In the genomic region with DNA sequence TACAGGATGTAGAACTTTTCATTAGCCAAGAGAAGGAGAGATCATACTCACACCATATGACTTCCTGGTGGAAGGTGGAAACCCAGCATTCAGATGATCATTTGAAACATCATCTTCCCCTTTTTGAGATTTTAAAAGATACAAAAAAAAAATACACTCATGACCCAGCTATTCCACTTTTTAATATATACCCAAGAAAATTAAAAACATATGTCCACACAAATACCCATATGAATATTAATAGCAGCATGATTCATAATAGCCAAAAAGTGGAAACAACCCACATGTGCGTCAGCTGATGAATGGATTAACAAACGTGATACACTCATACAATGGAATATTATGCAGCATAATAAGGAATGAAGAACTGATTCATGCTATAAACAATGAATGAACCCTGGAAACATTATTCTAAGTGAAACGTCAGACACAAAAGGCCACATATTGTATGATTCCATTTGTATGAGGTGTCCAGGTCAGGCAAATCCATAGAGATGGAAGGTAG, we compare ENCODE assay signal across 10 cellular contexts.
A peak's percentile ranks its signal among the peaks of the same experiment; 100 is the strongest.
DNase-seq lines count a peak whose midpoint lies in the region; ATAC-seq, FAIRE-seq and TF ChIP-seq lines count a peak whose summit lies in the region.
"Had no signal": no experiment of that assay in that cellular context is flagged by ENCODE, and none has a peak within 500 bp of the region (broad histone marks: within the 10 kb centered on the region; RNA-seq: fewer than 3 reads in every experiment).

No MANE protein-coding gene starts in this region.

- DNase-seq in IMR-90: peak; percentile 98
- DNase-seq in bronchial epithelial cell (ENCODE audit: low read depth): peak; percentile 99
- DNase-seq in lung microvascular endothelial cell (ENCODE audit: low read depth in 2 of 2): peak; percentile 57 to 86
- DNase-seq in NCI-H1694 (lab: John Stamatoyannopoulos, UW): no peak
- DNase-seq in GM19239 (ENCODE audit: insufficient read length, low spot score): no peak
- no peak for DNase-seq in H54 (ENCODE audit: insufficient read length, low spot score)
- no peak for DNase-seq in SHP77 treated with DMSO at 0.1 percent for 48 hours (lab: John Stamatoyannopoulos, UW)
- DNase-seq: NCI-H1694 treated with DMSO at 0.1 percent for 48 hours had no signal

- TF ChIP-seq RAD21 in IMR-90 (IDR thresholded peaks at IDR 0.05; ENCODE audit: low read length): 0 out of 2 replicates have a peak, but pooled peaks have one; percentile 3

- peak overlapping the region; percentile 67; the same call in 1 of the 2 replicates for H2BK120ac ChIP-seq in IMR-90 (ENCODE audit: low read depth, low read length)

- no peak overlapping the region for H3K56ac ChIP-seq in IMR-90 (ENCODE audit: extremely low read depth, insufficient read depth, low read length)

- dilution Hi-C loops in IMR-90 (cut with HindIII; ENCODE audit: low sequenced_read_pairs, unreplicated experiment): no loop called here

- intact Hi-C loops in IMR-90 (cut with micrococcal nuclease): no loop called here

- no peaks in the 10 kb centered on the region for H4K20me1 ChIP-seq in IMR-90 (ENCODE audit: insufficient read depth, low read length)

- H3K14ac ChIP-seq in IMR-90 (replicated peaks; ENCODE audit: low read depth, low read length): no peak overlapping the region; the same call in 1 of the 2 replicates

- no peak overlapping the region for H3K4me2 ChIP-seq in IMR-90 (ENCODE audit: low read depth, low read length)

- no peaks in the 10 kb centered on the region for H3K79me2 ChIP-seq in ACC112 (ENCODE audit: control insufficient read depth, insufficient read depth, low read length, unreplicated experiment)

- H3K4ac ChIP-seq in IMR-90 (ENCODE audit: low read depth, low read length): peak overlapping the region; percentile 37

- ATAC-seq in IMR-90 (ENCODE audit: low read depth): peak; percentile 63
- ATAC-seq: natural killer cell treated with Interleukin-12 subunit alpha and Interleukin-12 subunit beta and Interleukin-15 and Interleukin-18, amount 100 ng/mL, for 72 hours had no signal

- no peak overlapping the region for H2AK9ac ChIP-seq in IMR-90 (replicated peaks; ENCODE audit: low read depth, low read length, poor library complexity)

- peak overlapping the region; percentile 87; the same call in 1 of the 2 replicates for H2BK20ac ChIP-seq in IMR-90 (ENCODE audit: low read depth, low read length)

- in situ Hi-C loops in IMR-90 (cut with MboI; ENCODE audit: low sequenced_read_pairs): no loop called here

- peak overlapping the region; percentile 9; the same call in 1 of the 2 replicates for H4K5ac ChIP-seq in IMR-90 (ENCODE audit: low read depth, low read length)

- POLR2A ChIA-PET in IMR-90 (lab: Charles Lee; ENCODE audit: unreplicated experiment): no interaction called here

- H3K4me1 ChIP-seq in ACC112 (ENCODE audit: control insufficient read depth, insufficient read depth, low read length, unreplicated experiment) (peaks cover 22% of the 10 kb centered on the region), IMR-90 (ENCODE audit: control insufficient read depth, insufficient read depth, low read length) (peaks cover 10% of the 10 kb centered on the region)

- H3K9me1 ChIP-seq in IMR-90 (ENCODE audit: insufficient read depth, low read length): peaks cover 8% of the 10 kb centered on the region; the same call in 1 of the 2 replicates

- H4K8ac ChIP-seq in IMR-90 (ENCODE audit: low read depth in 2 of 2, low read length in 2 of 2): peak overlapping the region; percentile 59 to 71; a peak in 2 of 4 replicates

- H3K4me3 ChIP-seq in ACC112 (ENCODE audit: low read depth, low read length) (no peak overlapping the region), IMR-90 (ENCODE audit: insufficient read depth, low read depth, low read length) (no peak overlapping the region), bronchial epithelial cell (ENCODE audit: low read depth, low read length) (no peak overlapping the region)

- no peak overlapping the region for H4K91ac ChIP-seq in IMR-90 (ENCODE audit: insufficient read depth, low read depth, low read length)

- no peaks in the 10 kb centered on the region; a peak in 1 of 4 replicates for H3K79me1 ChIP-seq in IMR-90 (ENCODE audit: low read depth in 1 of 2, low read length in 2 of 2)

- H3K18ac ChIP-seq in IMR-90 (ENCODE audit: low read depth, low read length): peak overlapping the region; percentile 48; the same call in 1 of the 2 replicates

- CTCF ChIA-PET in IMR-90 (lab: Yijun Ruan, JAX): interaction anchor here (0.7 to 1.0 kb wide), 2 partner anchors 270 to 489 kb away, joined by 4 to 5 read pairs; no protein-coding TSS in a partner anchor

- no peaks in the 10 kb centered on the region for H3K9me3 ChIP-seq in IMR-90 (ENCODE audit: control insufficient read depth, insufficient read depth, low read length)

- no CpG with 5 or more reads among the region's 3 CpGs for WGBS in IMR-90 (ENCODE audit: extremely low coverage in 2 of 2, insufficient read length in 1 of 2), 2 experiments

- H3K36me3 ChIP-seq in ACC112 (ENCODE audit: insufficient read depth, low read length): no peaks in the 10 kb centered on the region
- H3K36me3 ChIP-seq in IMR-90 (ENCODE audit: control insufficient read depth, insufficient read depth, low read length): no peaks in the 10 kb centered on the region
- no peaks in the 10 kb centered on the region for H3K36me3 ChIP-seq in bronchial epithelial cell (ENCODE audit: control insufficient read depth, insufficient read depth, low read length)

- BruUV-seq in IMR-90 (replicated peaks; lab: Mats Ljungman, UMichigan): no TSS peak

- FAIRE-seq in bronchial epithelial cell (lab: Jason Lieb, UNC) (no peak), GM19239 (lab: Jason Lieb, UNC) (no peak), H54 (lab: Jason Lieb, UNC) (no peak)

- H2BK5ac ChIP-seq in IMR-90 (ENCODE audit: low read depth, low read length, poor library complexity, severe bottlenecking): peak overlapping the region; percentile 93

- H2AFZ ChIP-seq in ACC112 (ENCODE audit: low read length, unreplicated experiment): peak overlapping the region; percentile 19
- H2AFZ ChIP-seq in IMR-90 (replicated peaks; ENCODE audit: low read length, poor library complexity): no peak overlapping the region

- no peak overlapping the region for H3K23ac ChIP-seq in IMR-90 (ENCODE audit: low read depth, low read length)

- H3K27me3 ChIP-seq in ACC112 (ENCODE audit: insufficient read depth, low read length) (no peaks in the 10 kb centered on the region), IMR-90 (ENCODE audit: control insufficient read depth, insufficient read depth, low read length) (no peaks in the 10 kb centered on the region), bronchial epithelial cell (ENCODE audit: control insufficient read depth, insufficient read depth, low read length) (no peaks in the 10 kb centered on the region)

- 0 out of 3 replicates have a peak overlapping the region, but pooled peaks have one; percentile 76 for H2BK15ac ChIP-seq in IMR-90 (ENCODE audit: low read depth, low read length)

- peak overlapping the region; percentile 67; the same call in 1 of the 2 replicates for H2AK5ac ChIP-seq in IMR-90 (ENCODE audit: low read depth, low read length)

- TF ChIP-seq CTCF in IMR-90 (conservative IDR thresholded peaks at IDR 0.05; ENCODE audit: low read depth, low read length) (no peak), bronchial epithelial cell (IDR thresholded peaks at IDR 0.05; ENCODE audit: insufficient read depth, low read length, severe bottlenecking) (no peak)

- TF ChIP-seq POLR2A in IMR-90 (IDR thresholded peaks at IDR 0.05; ENCODE audit: low read depth, low read length): no peak; the same call in 1 of the 2 replicates
- TF ChIP-seq POLR2A in H54 (IDR thresholded peaks at IDR 0.05; ENCODE audit: low read depth, low read length): no peak

- H3K27ac ChIP-seq in ACC112 (ENCODE audit: low read depth, low read length) (peak overlapping the region; percentile 94), IMR-90 (ENCODE audit: insufficient read depth, low read length) (peak overlapping the region; percentile 46; the same call in 1 of the 2 replicates)

- H3K9ac ChIP-seq in IMR-90 (ENCODE audit: low read depth, low read length): no peak overlapping the region

TF ChIP-seq in IMR-90, 13 proteins besides CTCF, POLR2A, EP300 and RAD21:
- no peak for TF ChIP-seq RCOR1 (IDR thresholded peaks at IDR 0.05; ENCODE audit: insufficient replicate concordance, low read length)
- TF ChIP-seq, protein P1, sequence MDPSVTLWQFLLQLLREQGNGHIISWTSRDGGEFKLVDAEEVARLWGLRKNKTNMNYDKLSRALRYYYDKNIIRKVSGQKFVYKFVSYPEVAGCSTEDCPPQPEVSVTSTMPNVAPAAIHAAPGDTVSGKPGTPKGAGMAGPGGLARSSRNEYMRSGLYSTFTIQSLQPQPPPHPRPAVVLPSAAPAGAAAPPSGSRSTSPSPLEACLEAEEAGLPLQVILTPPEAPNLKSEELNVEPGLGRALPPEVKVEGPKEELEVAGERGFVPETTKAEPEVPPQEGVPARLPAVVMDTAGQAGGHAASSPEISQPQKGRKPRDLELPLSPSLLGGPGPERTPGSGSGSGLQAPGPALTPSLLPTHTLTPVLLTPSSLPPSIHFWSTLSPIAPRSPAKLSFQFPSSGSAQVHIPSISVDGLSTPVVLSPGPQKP (IDR thresholded peaks at IDR 0.05; ENCODE audit: borderline replicate concordance, low read depth, low read length): no peak
- TF ChIP-seq, protein P2, sequence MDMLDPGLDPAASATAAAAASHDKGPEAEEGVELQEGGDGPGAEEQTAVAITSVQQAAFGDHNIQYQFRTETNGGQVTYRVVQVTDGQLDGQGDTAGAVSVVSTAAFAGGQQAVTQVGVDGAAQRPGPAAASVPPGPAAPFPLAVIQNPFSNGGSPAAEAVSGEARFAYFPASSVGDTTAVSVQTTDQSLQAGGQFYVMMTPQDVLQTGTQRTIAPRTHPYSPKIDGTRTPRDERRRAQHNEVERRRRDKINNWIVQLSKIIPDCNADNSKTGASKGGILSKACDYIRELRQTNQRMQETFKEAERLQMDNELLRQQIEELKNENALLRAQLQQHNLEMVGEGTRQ (IDR thresholded peaks at IDR 0.05; ENCODE audit: low read depth, low read length): peak; percentile 63
- no peak for TF ChIP-seq CEBPB (IDR thresholded peaks at IDR 0.05; ENCODE audit: low read depth, low read length)
- no peak for TF ChIP-seq RFX5 (IDR thresholded peaks at IDR 0.05; ENCODE audit: low read depth, low read length)
- TF ChIP-seq MAFK (IDR thresholded peaks at IDR 0.05; ENCODE audit: low read depth, low read length): no peak
- TF ChIP-seq MXI1 (IDR thresholded peaks at IDR 0.05; ENCODE audit: borderline replicate concordance, low read depth, low read length): no peak
- TF ChIP-seq CHD1 (IDR thresholded peaks at IDR 0.05; ENCODE audit: low read depth, low read length): 0 out of 2 replicates have a peak, but pooled peaks have one; percentile 81
- TF ChIP-seq FOS (IDR thresholded peaks at IDR 0.05; ENCODE audit: low read depth, low read length): peak; percentile 91
- TF ChIP-seq NFE2L2 (IDR thresholded peaks at IDR 0.05; ENCODE audit: low read depth, low read length): no peak; the same call in 1 of the 2 replicates
- 0 out of 2 replicates have a peak, but pooled peaks have one; percentile 4 for TF ChIP-seq SMC3 (IDR thresholded peaks at IDR 0.05; ENCODE audit: low read depth, low read length)
- TF ChIP-seq MAZ (IDR thresholded peaks at IDR 0.05; ENCODE audit: borderline replicate concordance, low read depth, low read length): no peak
- TF ChIP-seq BHLHE40 (IDR thresholded peaks at IDR 0.05; ENCODE audit: low read depth, low read length): peak; percentile 98

Comparison
In these comparisons a context has a peak if more than half of its experiments do, and no peak if none do; other contexts are left out.
1. DNase-seq: peak in IMR-90 (single experiment), bronchial epithelial cell (single experiment) and lung microvascular endothelial cell (2 of 2); none in NCI-H1694 (single experiment), GM19239 (single experiment), H54 (single experiment) and SHP77 treated with DMSO at 0.1 percent for 48 hours (single experiment).